7 cellular contexts compared by ENCODE assay signal in the genomic region with DNA sequence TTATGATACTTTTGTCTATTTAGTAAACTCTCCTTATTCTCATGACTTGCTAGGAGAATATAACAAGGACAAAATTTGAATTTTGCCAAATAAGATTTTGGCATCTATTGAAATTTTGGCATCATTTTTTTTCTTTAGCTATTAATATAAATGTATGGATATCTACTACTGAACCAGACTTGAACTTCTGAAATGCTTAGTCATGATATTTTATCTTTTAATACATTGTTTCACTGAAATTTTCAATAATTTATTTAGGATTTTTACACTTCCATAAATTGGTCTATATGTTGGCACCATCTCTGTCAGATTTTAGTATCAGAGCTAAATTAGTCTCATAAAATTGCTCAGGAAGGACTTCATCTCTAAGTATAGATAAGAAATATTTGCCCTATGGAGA.
"Had no signal": no experiment of that assay in that cellular context is flagged by ENCODE, and none has a peak within 500 bp of the region (broad histone marks: within the 10 kb centered on the region; RNA-seq: fewer than 3 reads in every experiment).

No MANE protein-coding gene starts in this region.

- ATAC-seq: GM23338 had no signal

- H2AFZ ChIP-seq: GM23338 had no signal

- H3K4me2 ChIP-seq: GM23338 had no signal

- FAIRE-seq: H1, H54, HTR-8/SVneo had no signal

- H3K4me3 ChIP-seq: GM23338 had no signal

- DNase-seq: H9, HCEC 1CT, KBM-7 had no signal
